8 cellular contexts compared by ENCODE assay signal in the genomic region with DNA sequence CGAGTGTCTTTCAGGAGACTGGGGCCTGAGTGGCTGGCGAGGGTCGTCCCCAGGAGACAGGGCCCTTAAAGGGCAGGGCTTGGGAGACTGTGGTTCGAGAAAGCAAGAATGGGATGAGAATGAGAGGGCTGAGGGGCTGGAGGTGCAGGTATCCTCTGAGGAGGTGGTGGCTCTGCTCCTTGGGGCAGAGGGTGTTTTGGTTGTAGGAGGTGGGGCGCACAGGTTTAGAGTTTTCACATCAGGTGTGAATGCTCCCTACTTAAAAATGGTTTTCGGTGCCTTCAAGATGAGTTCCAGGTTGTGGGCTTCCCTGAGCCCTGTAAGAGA. TPM values are rescaled to one million over a fixed set of nuclear protein-coding genes. Genes with fewer than 3 reads are reported as not detected.
DNase-seq lines count a peak whose midpoint lies in the region; ATAC-seq and TF ChIP-seq lines count a peak whose summit lies in the region.

No MANE protein-coding gene starts in this region.

- no peaks in the 10 kb centered on the region for H3K36me3 Mint-ChIP-seq in T-helper 1 cell treated with Interleukin-12 subunit alpha and Interleukin-12 subunit beta and Interleukin-4 antibody, amounts not matched to agents 30 μg/mL and 1 μg/mL, for 36 hours (ENCODE audit: low read depth)
- no peaks in the 10 kb centered on the region for H3K36me3 Mint-ChIP-seq in activated CD8-positive, alpha-beta T cell treated with anti-CD3 and anti-CD28 coated beads for 36 hours (ENCODE audit: low read depth)

- H3K27ac ChIP-seq in substantia nigra (ENCODE audit: low read depth, low read length, poor library complexity, severe bottlenecking): peak overlapping the region; percentile 95

- peak overlapping the region; percentile 92 for H3K4me3 ChIP-seq in iPS-18c (ENCODE audit: insufficient read depth, low read depth, low read length)

- H3K4me3 Mint-ChIP-seq in T-helper 1 cell treated with Interleukin-12 subunit alpha and Interleukin-12 subunit beta and Interleukin-4 antibody, amounts not matched to agents 30 μg/mL and 1 μg/mL, for 36 hours: peak overlapping the region; percentile 90
- H3K4me3 Mint-ChIP-seq in activated CD8-positive, alpha-beta T cell treated with anti-CD3 and anti-CD28 coated beads for 36 hours: peak overlapping the region; percentile 95

- peaks cover 3% of the 10 kb centered on the region for H3K9me3 ChIP-seq in iPS-18c (ENCODE audit: control insufficient read depth, insufficient read depth, low read length)

- peak overlapping the region; percentile 80 for H3K27ac Mint-ChIP-seq in T-helper 1 cell treated with Interleukin-12 subunit alpha and Interleukin-12 subunit beta and Interleukin-4 antibody, amounts not matched to agents 30 μg/mL and 1 μg/mL, for 36 hours
- H3K27ac Mint-ChIP-seq in activated CD8-positive, alpha-beta T cell treated with anti-CD3 and anti-CD28 coated beads for 36 hours: peak overlapping the region; percentile 77

- ATAC-seq in activated CD8-positive, alpha-beta T cell treated with anti-CD3 and anti-CD28 coated beads for 36 hours: no peak
- ATAC-seq in HG02642 (IDR thresholded peaks at IDR 0.05; ENCODE audit: poor library complexity, unreplicated experiment) (no peak), GM21786 (IDR thresholded peaks at IDR 0.05; ENCODE audit: unreplicated experiment) (no peak), GM21737 (IDR thresholded peaks at IDR 0.05; ENCODE audit: unreplicated experiment) (no peak)

- POLR2A ChIA-PET in activated CD8-positive, alpha-beta T cell treated with anti-CD3 and anti-CD28 coated beads for 36 hours (lab: Charles Lee): interaction anchor here (1.5 to 1.7 kb wide), 2 partner anchors 9 to 78 kb away, joined by 3 to 8 read pairs; partner anchors contain the start of gene PPM1D

- no peaks in the 10 kb centered on the region for H3K27me3 Mint-ChIP-seq in T-helper 1 cell treated with Interleukin-12 subunit alpha and Interleukin-12 subunit beta and Interleukin-4 antibody, amounts not matched to agents 30 μg/mL and 1 μg/mL, for 36 hours (ENCODE audit: low read depth)
- no peaks in the 10 kb centered on the region for H3K27me3 Mint-ChIP-seq in activated CD8-positive, alpha-beta T cell treated with anti-CD3 and anti-CD28 coated beads for 36 hours

- CTCF ChIA-PET in activated CD8-positive, alpha-beta T cell treated with anti-CD3 and anti-CD28 coated beads for 36 hours (lab: Charles Lee): interaction anchor here (0.9 to 1.9 kb wide), 6 partner anchors 18 to 78 kb away, joined by 3 to 8 read pairs (median 4); partner anchors contain the start of gene PPM1D

- DNase-seq in T-helper 1 cell: no peak
- DNase-seq in activated CD8-positive, alpha-beta T cell treated with anti-CD3 and anti-CD28 coated beads for 36 hours: no peak
- DNase-seq in substantia nigra (lab: John Stamatoyannopoulos, UW): no peak

- H3K9me3 Mint-ChIP-seq in T-helper 1 cell treated with Interleukin-12 subunit alpha and Interleukin-12 subunit beta and Interleukin-4 antibody, amounts not matched to agents 30 μg/mL and 1 μg/mL, for 36 hours: peaks cover 3% of the 10 kb centered on the region
- H3K9me3 Mint-ChIP-seq in activated CD8-positive, alpha-beta T cell treated with anti-CD3 and anti-CD28 coated beads for 36 hours: peaks cover 3% of the 10 kb centered on the region

- H3K4me1 Mint-ChIP-seq in T-helper 1 cell treated with Interleukin-12 subunit alpha and Interleukin-12 subunit beta and Interleukin-4 antibody, amounts not matched to agents 30 μg/mL and 1 μg/mL, for 36 hours (ENCODE audit: low read depth): peaks cover 10% of the 10 kb centered on the region
- peaks cover 9% of the 10 kb centered on the region for H3K4me1 Mint-ChIP-seq in activated CD8-positive, alpha-beta T cell treated with anti-CD3 and anti-CD28 coated beads for 36 hours (ENCODE audit: low read depth)

- TF ChIP-seq CTCF in activated CD8-positive, alpha-beta T cell treated with anti-CD3 and anti-CD28 coated beads for 36 hours (IDR thresholded peaks at IDR 0.05): no peak

- intact Hi-C loops in activated CD8-positive, alpha-beta T cell treated with anti-CD3 and anti-CD28 coated beads for 36 hours (cut with micrococcal nuclease): no loop called here

RNA-seq across cellular contexts. Expression of gene BCAS3, which starts 0.4 kb away (rescaled TPM):
- 1 to 10 TPM; 5.1 to 6.9 TPM for total RNA-seq in activated CD8-positive, alpha-beta T cell treated with anti-CD3 and anti-CD28 coated beads for 36 hours
